Comparison of ENCODE assay signal across 8 cellular contexts in genomic region chr1:109090415-109091195, GRCh38. TPM values are rescaled to one million over a fixed set of nuclear protein-coding genes. Genes with fewer than 3 reads are reported as not detected.
DNase-seq lines count a peak whose midpoint lies in the region; TF ChIP-seq lines count a peak whose summit lies in the region.

Gene TMEM167B (plus strand): TSS chr1:109090764. CDS start chr1:109090873, 109 bp downstream.

- H3K27me3 Mint-ChIP-seq in CD8-positive, alpha-beta memory T cell: peaks cover 0 to 1% of the 10 kb centered on the region in 2 donors

- TF ChIP-seq CTCF in GM20000 (IDR thresholded peaks at IDR 0.05; ENCODE audit: extremely low read depth, missing control alignments): no peak

- peaks cover 0 to 3% (median 0%) of the 10 kb centered on the region in 5 donors for H3K9me3 Mint-ChIP-seq in CD8-positive, alpha-beta memory T cell

- POLR2A ChIA-PET in CD8-positive, alpha-beta memory T cell (lab: Charles Lee): interaction anchor here (1.0 to 2.9 kb wide), 4 partner anchors 9 to 128 kb away, joined by 3 to 32 read pairs (median 12); partner anchors contain the start of genes TAF13 and WDR47

- peaks cover 4% of the 10 kb centered on the region for H3K9me3 ChIP-seq in CD8-positive, alpha-beta memory T cell (ENCODE audit: low read length)

- peak within 1 kb of the TSS; percentile 75 for H3K4me3 ChIP-seq in CD8-positive, alpha-beta memory T cell (ENCODE audit: low read length)

- H3K27ac ChIP-seq in CD8-positive, alpha-beta memory T cell (ENCODE audit: low read depth, low read length): peak within 1 kb of the TSS; percentile 92

- peaks cover 32 to 50% (median 43%) of the 10 kb centered on the region in 3 donors for H3K4me1 Mint-ChIP-seq in CD8-positive, alpha-beta memory T cell

- peak within 1 kb of the TSS; percentile 92 to 99 (median 95) for H3K4me3 Mint-ChIP-seq in CD8-positive, alpha-beta memory T cell

- H3K36me3 Mint-ChIP-seq in CD8-positive, alpha-beta memory T cell: peaks cover 0 to 41% (median 7%) of the 10 kb centered on the region in 3 donors

- H3K4me1 ChIP-seq in CD8-positive, alpha-beta memory T cell (ENCODE audit: insufficient read depth, low read length): peaks cover 22% of the 10 kb centered on the region

- CTCF ChIA-PET in CD8-positive, alpha-beta memory T cell (lab: Charles Lee): interaction anchor here (0.8 to 2.9 kb wide), 4 partner anchors 9 to 22 kb away, joined by 3 to 29 read pairs (median 4); no protein-coding TSS in a partner anchor

- H3K36me3 ChIP-seq in CD8-positive, alpha-beta memory T cell (ENCODE audit: insufficient read depth, low read length): peaks cover 4% of the 10 kb centered on the region

- H3K27me3 ChIP-seq in CD8-positive, alpha-beta memory T cell (ENCODE audit: insufficient read depth, low read length, poor library complexity, severe bottlenecking): no peaks in the 10 kb centered on the region

- peak within 1 kb of the TSS; percentile 94 to 99 (median 96) for H3K27ac Mint-ChIP-seq in CD8-positive, alpha-beta memory T cell

- peak; percentile 75 to 93 (median 83) for DNase-seq in CD8-positive, alpha-beta memory T cell
- DNase-seq in GM20000 (ENCODE audit: low spot score) (peak; percentile 85), HT-29 (ENCODE audit: low spot score) (peak; percentile 94), medulla oblongata (ENCODE audit: extremely low spot score) (peak; percentile 96)
- peak; percentile 82 for DNase-seq in NK-92 treated with Interleukin-12 subunit alpha and Interleukin-12 subunit beta, amount 100 ng/mL, for 24 hours (lab: John Stamatoyannopoulos, UW)
- DNase-seq in activated CD8-positive, alpha-beta memory T cell treated with anti-CD3 and anti-CD28 coated beads for 24 hours: peak; percentile 93
- peak; percentile 70 for DNase-seq in effector CD8-positive, alpha-beta T cell (lab: John Stamatoyannopoulos, UW)
- DNase-seq in stimulated activated CD4-positive, alpha-beta T cell treated with anti-CD3 and anti-CD28 coated beads, TNF-alpha, amount 100 ng/mL, for 48 hours (ENCODE audit: low read depth in 3 of 3): peak; percentile 73 to 87 (median 82)

RNA-seq across cellular contexts. Expression of gene TMEM167B, which starts in this region (rescaled TPM):
- 10 to 100 TPM; 30.3 to 36.6 TPM for total RNA-seq in CD8-positive, alpha-beta memory T cell
- 38.2 TPM for polyA plus RNA-seq in CD8-positive, alpha-beta memory T cell
- total RNA-seq in HT-29 (2014; rRNA removed; shearing (Covaris generic)): 9.8 and 16.4 TPM in 2 replicates

Comparison
In these comparisons a context has a peak if more than half of its experiments do, and no peak if none do; other contexts are left out.
1. Peak in every context shown above with its lines: DNase-seq, H3K4me3 ChIP-seq and H3K27ac ChIP-seq.